In genomic region chr13:21668665-21669599, GRCh38 we compare ENCODE assay signal across 8 cellular contexts. TPM values are rescaled to one million over a fixed set of nuclear protein-coding genes. Genes with fewer than 3 reads are reported as not detected.
A peak's percentile ranks its signal among the peaks of the same experiment; 100 is the strongest.
DNase-seq lines count a peak whose midpoint lies in the region; ATAC-seq and TF ChIP-seq lines count a peak whose summit lies in the region.

No MANE protein-coding gene starts in this region.

- no peak for TF ChIP-seq CTCF in upper lobe of right lung (IDR thresholded peaks at IDR 0.05)

- H3K9me3 Mint-ChIP-seq in dendritic cell treated with granulocyte-macrophage colony-stimulating factor and Interleukin-4, amounts not matched to agents 40 ng/mL and 50 ng/mL, for 4 days: no peaks in the 10 kb centered on the region

- no peaks in the 10 kb centered on the region for H3K36me3 Mint-ChIP-seq in dendritic cell treated with granulocyte-macrophage colony-stimulating factor and Interleukin-4, amounts not matched to agents 40 ng/mL and 50 ng/mL, for 4 days (ENCODE audit: low read depth)

- peak overlapping the region; percentile 7 for H3K27ac ChIP-seq in upper lobe of right lung

- no peaks in the 10 kb centered on the region for H3K36me3 ChIP-seq in upper lobe of right lung

- H3K27ac Mint-ChIP-seq in dendritic cell treated with granulocyte-macrophage colony-stimulating factor and Interleukin-4, amounts not matched to agents 40 ng/mL and 50 ng/mL, for 4 days: no peak overlapping the region

- intact Hi-C loops in dendritic cell treated with granulocyte-macrophage colony-stimulating factor and Interleukin-4, amounts not matched to agents 40 ng/mL and 50 ng/mL, for 4 days (cut with micrococcal nuclease): no loop called here
- intact Hi-C loops in upper lobe of right lung (cut with DNase I): no loop called here

- H3K27me3 ChIP-seq in mononuclear cell (ENCODE audit: insufficient read depth, low read length) (peaks cover 75% of the 10 kb centered on the region), upper lobe of right lung (peaks cover 27% of the 10 kb centered on the region)

- peak overlapping the region; percentile 83 for H3K4me3 Mint-ChIP-seq in dendritic cell treated with granulocyte-macrophage colony-stimulating factor and Interleukin-4, amounts not matched to agents 40 ng/mL and 50 ng/mL, for 4 days

- no peaks in the 10 kb centered on the region for H3K9me3 ChIP-seq in mononuclear cell (ENCODE audit: low read depth, low read length)
- H3K9me3 ChIP-seq in upper lobe of right lung: no peaks in the 10 kb centered on the region

- no peak for ATAC-seq in upper lobe of right lung
- ATAC-seq in HG03565 (IDR thresholded peaks at IDR 0.05; ENCODE audit: unreplicated experiment): no peak

- H3K4me1 Mint-ChIP-seq in dendritic cell treated with granulocyte-macrophage colony-stimulating factor and Interleukin-4, amounts not matched to agents 40 ng/mL and 50 ng/mL, for 4 days (ENCODE audit: low read depth): peaks cover 45% of the 10 kb centered on the region

- peak; percentile 7 for DNase-seq in activated T-cell treated with anti-CD3 and anti-CD28 coated beads for 1 hour (ENCODE audit: low read depth)
- DNase-seq in activated T-cell treated with anti-CD3 and anti-CD28 coated beads for 4 hours: no peak
- DNase-seq in SW480 (ENCODE audit: low spot score): peak; percentile 39
- peak; percentile 63 for DNase-seq in upper lobe of right lung
- DNase-seq in mesenteric fat pad (ENCODE audit: low spot score): no peak

- H3K4me3 ChIP-seq in mononuclear cell (ENCODE audit: low read length) (peak overlapping the region; percentile 40), upper lobe of right lung (peak overlapping the region; percentile 66)

- H3K27me3 Mint-ChIP-seq in dendritic cell treated with granulocyte-macrophage colony-stimulating factor and Interleukin-4, amounts not matched to agents 40 ng/mL and 50 ng/mL, for 4 days: peaks cover 78% of the 10 kb centered on the region

- H3K4me1 ChIP-seq in mononuclear cell (ENCODE audit: insufficient read depth, low read length): peaks cover 46% of the 10 kb centered on the region
- peaks cover 14% of the 10 kb centered on the region for H3K4me1 ChIP-seq in upper lobe of right lung

RNA-seq across cellular contexts. Expression of gene FGF9, which starts 1.9 kb away (rescaled TPM):
- total RNA-seq in mononuclear cell (1.4 TPM), upper lobe of right lung (2.7 TPM), mesenteric fat pad (0.80 TPM)

Comparison
In these comparisons a context has a peak if more than half of its experiments do, and no peak if none do; other contexts are left out.
1. DNase-seq: peak in activated T-cell treated with anti-CD3 and anti-CD28 coated beads for 1 hour (single experiment), SW480 (single experiment) and upper lobe of right lung (single experiment); none in activated T-cell treated with anti-CD3 and anti-CD28 coated beads for 4 hours (single experiment) and mesenteric fat pad (single experiment).